ENCODE assay signal across 10 cellular contexts in genomic region chr19:39765091-39766076, GRCh38. TPM values are rescaled to one million over a fixed set of nuclear protein-coding genes. Genes with fewer than 3 reads are reported as not detected.
A peak's percentile ranks its signal among the peaks of the same experiment; 100 is the strongest.
DNase-seq lines count a peak whose midpoint lies in the region; ATAC-seq, FAIRE-seq and TF ChIP-seq lines count a peak whose summit lies in the region.
"Had no signal": no experiment of that assay in that cellular context is flagged by ENCODE, and none has a peak within 500 bp of the region (broad histone marks: within the 10 kb centered on the region; RNA-seq: fewer than 3 reads in every experiment).

No MANE protein-coding gene starts in this region.

- peak; percentile 59 for TF ChIP-seq CTCF in D721Med (IDR thresholded peaks at IDR 0.05; ENCODE audit: insufficient read depth, missing control alignments)
- peak; percentile 19 to 76 (median 61) for TF ChIP-seq CTCF in dorsolateral prefrontal cortex (IDR thresholded peaks at IDR 0.05 in 54 of 56, conservative IDR thresholded peaks at IDR 0.05 in 2 of 56; ENCODE audit: low read depth in 1 of 56, partially characterized antibody in 56 of 56)
- peak; percentile 67 for TF ChIP-seq CTCF in mucosa of descending colon (IDR thresholded peaks at IDR 0.05)
- TF ChIP-seq CTCF in tibial artery (IDR thresholded peaks at IDR 0.05) = peak in 1 of 2 experiments; percentile 64

- no peak for FAIRE-seq in D721Med (lab: Jason Lieb, UNC)
- no peak for FAIRE-seq in urothelium cell line (lab: Jason Lieb, UNC)

- peak; percentile 53 for ATAC-seq in mucosa of descending colon
- no peak for ATAC-seq in HG03139 (IDR thresholded peaks at IDR 0.05; ENCODE audit: unreplicated experiment)

- H3K36me3 ChIP-seq in mucosa of descending colon (ENCODE audit: low read depth) (no peaks in the 10 kb centered on the region), tibial artery (no peaks in the 10 kb centered on the region)

- H3K27ac ChIP-seq in dorsolateral prefrontal cortex = no peak overlapping the region
- no peak overlapping the region for H3K27ac ChIP-seq in tibial artery

- no peaks in the 10 kb centered on the region for H3K9me3 ChIP-seq in mucosa of descending colon
- H3K9me3 ChIP-seq in tibial artery = peaks cover 0 to 7% (median 0%) of the 10 kb centered on the region in 3 donors

- H3K27me3 ChIP-seq in dorsolateral prefrontal cortex (peaks cover 0 to 6% (median 0%) of the 10 kb centered on the region in 45 donors), tibial artery (no peaks in the 10 kb centered on the region)

- intact Hi-C loops in dorsolateral prefrontal cortex (cut with DNase I) = no loop called here
- intact Hi-C loops in mucosa of descending colon (cut with DNase I, micrococcal nuclease) = loop anchor here in 1 of 2 donors (5.0 kb wide), 1 partner anchor 213 kb away; no protein-coding TSS in a partner anchor
- intact Hi-C loops in tibial artery (cut with DNase I; ENCODE audit: low total_unique reads) = no loop called here

- DNase-seq in D721Med (ENCODE audit: insufficient read length, low spot score) (no peak), HK-2 (ENCODE audit: unreplicated experiment) (peak; percentile 32), T follicular helper cell (ENCODE audit: low read depth) (peak; percentile 3), dorsolateral prefrontal cortex (no peak), mucosa of descending colon (peak in 1 of 3 donors; percentile 74), urothelium cell line (ENCODE audit: low spot score) (peak; percentile 29), tibial artery (no peak)

- H3K4me1 ChIP-seq in mucosa of descending colon (ENCODE audit: low read depth) (no peaks in the 10 kb centered on the region), tibial artery (no peaks in the 10 kb centered on the region)

- H3K4me3 ChIP-seq in dorsolateral prefrontal cortex = no peak overlapping the region
- no peak overlapping the region for H3K4me3 ChIP-seq in mucosa of descending colon
- no peak overlapping the region for H3K4me3 ChIP-seq in tibial artery

RNA-seq across cellular contexts. Expression of gene LEUTX, which starts 13.3 kb away (rescaled TPM):
- not detected for total RNA-seq in dorsolateral prefrontal cortex
- not detected for total RNA-seq in mucosa of descending colon
- total RNA-seq: activated CD8-positive, alpha-beta memory T cell treated with anti-CD3 and anti-CD28 coated beads for 36 hours; subcutaneous adipose tissue had no signal

RNA-seq across cellular contexts. Expression of gene CLC, which starts 27.6 kb away (rescaled TPM):
- 1 to 10 TPM in 1 of 120 experiments, under 1 TPM in 2, not detected in 117; 0.78 to 1.3 (median 0.88) TPM for total RNA-seq in dorsolateral prefrontal cortex
- 1 to 10 TPM in 1 of 3 donors, not detected in 2; 1.2 TPM for total RNA-seq in mucosa of descending colon
- total RNA-seq: activated CD8-positive, alpha-beta memory T cell treated with anti-CD3 and anti-CD28 coated beads for 36 hours; subcutaneous adipose tissue had no signal

Comparison
In these comparisons a context has a peak if more than half of its experiments do, and no peak if none do; other contexts are left out.
1. DNase-seq: peak in HK-2 (single experiment), T follicular helper cell (single experiment) and urothelium cell line (single experiment); none in D721Med (single experiment), dorsolateral prefrontal cortex (0 of 10) and tibial artery (0 of 2).